ENCODE assay signal across 31 cellular contexts in the genomic region with DNA sequence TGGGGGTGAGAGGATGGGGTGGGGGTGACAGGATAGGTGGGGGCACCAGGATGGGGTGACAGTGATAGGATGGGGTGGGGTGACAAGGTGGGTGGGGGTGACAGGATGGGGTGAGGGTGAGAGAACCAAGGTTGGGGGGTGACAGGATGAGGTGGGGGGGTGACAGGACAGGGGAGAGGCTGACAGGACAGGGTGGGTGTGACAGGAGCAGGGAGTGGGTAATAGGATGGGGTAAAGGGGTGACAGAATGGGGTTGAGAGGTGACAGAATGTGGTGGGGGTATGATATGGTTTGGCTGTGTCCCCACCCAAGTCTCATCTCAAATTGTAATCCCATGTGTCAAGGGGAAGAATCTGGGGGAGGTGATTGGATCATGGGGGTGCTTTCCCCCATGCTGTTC. TPM values are rescaled to one million over a fixed set of nuclear protein-coding genes. Genes with fewer than 3 reads are reported as not detected.
"Had no signal": no experiment of that assay in that cellular context is flagged by ENCODE, and none has a peak within 500 bp of the region (broad histone marks: within the 10 kb centered on the region; RNA-seq: fewer than 3 reads in every experiment).

No MANE protein-coding gene starts in this region.

- H3K27me3 Mint-ChIP-seq: activated CD4-positive, alpha-beta T cell treated with anti-CD3 and anti-CD28 coated beads, Interleukin-2, amount 10 ng/mL, durations not matched to agents 7 days and 5 days had no signal

- H3K36me3 Mint-ChIP-seq: brain had no signal

- H3K27me3 ChIP-seq: ascending aorta, breast epithelium had no signal

- H3K4me3 Mint-ChIP-seq: activated CD4-positive, alpha-beta memory T cell treated with anti-CD3 and anti-CD28 coated beads, Interleukin-2, amount 10 ng/mL, durations not matched to agents 7 days and 5 days; activated CD4-positive, alpha-beta T cell treated with anti-CD3 and anti-CD28 coated beads, Interleukin-2, amount 10 ng/mL, durations not matched to agents 7 days and 5 days; activated naive CD4-positive, alpha-beta T cell treated with anti-CD3 and anti-CD28 coated beads, Interleukin-2, amount 10 ng/mL, durations not matched to agents 7 days and 5 days; activated naive CD8-positive, alpha-beta T cell treated with anti-CD3 and anti-CD28 coated beads, Interleukin-2, amount 10 ng/mL, durations not matched to agents 7 days and 5 days; brain; T-helper 17 cell; T-helper 2 cell treated with Interferon-gamma antibody and Interleukin-4, amounts not matched to agents 5 μg/mL and 100 μg/mL, for 36 hours; WTC11 had no signal

- H3K27ac ChIP-seq: ascending aorta, breast epithelium, cardiac muscle cell, epithelial cell of prostate, esophagus squamous epithelium, gastroesophageal sphincter, VCaP had no signal

- DNase-seq: activated CD4-positive, alpha-beta memory T cell treated with anti-CD3 and anti-CD28 coated beads, Interleukin-2, amount 10 ng/mL, durations not matched to agents 7 days and 5 days; activated CD4-positive, alpha-beta T cell treated with anti-CD3 and anti-CD28 coated beads for 1 hour; activated CD4-positive, alpha-beta T cell treated with anti-CD3 and anti-CD28 coated beads for 4 hours; activated CD4-positive, alpha-beta T cell treated with anti-CD3 and anti-CD28 coated beads, Interleukin-2, amount 10 ng/mL, durations not matched to agents 7 days and 5 days; activated CD4-positive, alpha-beta T cell treated with anti-CD3 and anti-CD28 coated beads, Interleukin-2, amount 50 U/mL, for 4 hours; activated gamma-delta T cell; activated naive CD4-positive, alpha-beta T cell; activated naive CD4-positive, alpha-beta T cell treated with anti-CD3 and anti-CD28 coated beads, Interleukin-2, amount 10 ng/mL, durations not matched to agents 7 days and 5 days; activated naive CD8-positive, alpha-beta T cell treated with anti-CD3 and anti-CD28 coated beads, Interleukin-2, amount 10 ng/mL, durations not matched to agents 7 days and 5 days; activated T-cell treated with anti-CD3 and anti-CD28 coated beads, Interleukin-2, amount 50 U/mL, for 1 hour; activated T-cell treated with anti-CD3 and anti-CD28 coated beads, Interleukin-2, amount 50 U/mL, for 48 hours; central memory CD4-positive, alpha-beta T cell; cortex of kidney; dermis blood vessel endothelial cell; effector CD4-positive, alpha-beta T cell; esophagus squamous epithelium; foreskin melanocyte; SW 1271; T-helper 1 cell; T-helper 17 cell; T1000 had no signal

- H3K4me3 ChIP-seq: ascending aorta, breast epithelium, cardiac muscle cell, esophagus squamous epithelium, gastroesophageal sphincter had no signal

- H3K9me3 ChIP-seq: ascending aorta, gastroesophageal sphincter had no signal

- H3K36me3 ChIP-seq: ascending aorta, breast epithelium, cardiac muscle cell, esophagus squamous epithelium, gastroesophageal sphincter had no signal

- H3K4me1 ChIP-seq: breast epithelium, gastroesophageal sphincter had no signal

- ATAC-seq: activated naive CD4-positive, alpha-beta T cell treated with anti-CD3 and anti-CD28 coated beads, Interleukin-2, amount 50 U/mL, for 72 hours; gastroesophageal sphincter; T-helper 17 cell; WTC11 had no signal

- H3K27ac Mint-ChIP-seq: activated CD4-positive, alpha-beta memory T cell treated with anti-CD3 and anti-CD28 coated beads, Interleukin-2, amount 10 ng/mL, durations not matched to agents 7 days and 5 days; activated CD4-positive, alpha-beta T cell treated with anti-CD3 and anti-CD28 coated beads, Interleukin-2, amount 10 ng/mL, durations not matched to agents 7 days and 5 days; activated naive CD4-positive, alpha-beta T cell treated with anti-CD3 and anti-CD28 coated beads, Interleukin-2, amount 10 ng/mL, durations not matched to agents 7 days and 5 days; activated naive CD4-positive, alpha-beta T cell treated with anti-CD3 and anti-CD28 coated beads, Interleukin-2, amount 50 U/mL, for 72 hours; activated naive CD8-positive, alpha-beta T cell treated with anti-CD3 and anti-CD28 coated beads, Interleukin-2, amount 10 ng/mL, durations not matched to agents 7 days and 5 days; brain; T-helper 17 cell; T-helper 2 cell treated with Interferon-gamma antibody and Interleukin-4, amounts not matched to agents 5 μg/mL and 100 μg/mL, for 36 hours; WTC11 had no signal

- H3K4me1 Mint-ChIP-seq: activated CD4-positive, alpha-beta memory T cell treated with anti-CD3 and anti-CD28 coated beads, Interleukin-2, amount 10 ng/mL, durations not matched to agents 7 days and 5 days; activated CD4-positive, alpha-beta T cell treated with anti-CD3 and anti-CD28 coated beads, Interleukin-2, amount 10 ng/mL, durations not matched to agents 7 days and 5 days; activated naive CD4-positive, alpha-beta T cell treated with anti-CD3 and anti-CD28 coated beads, Interleukin-2, amount 10 ng/mL, durations not matched to agents 7 days and 5 days; activated naive CD8-positive, alpha-beta T cell treated with anti-CD3 and anti-CD28 coated beads, Interleukin-2, amount 10 ng/mL, durations not matched to agents 7 days and 5 days; brain; WTC11 had no signal

RNA-seq across cellular contexts. Expression of gene RNF212, which starts 26.0 kb away (rescaled TPM):
- total RNA-seq: ascending aorta had no signal
